In the genomic region with DNA sequence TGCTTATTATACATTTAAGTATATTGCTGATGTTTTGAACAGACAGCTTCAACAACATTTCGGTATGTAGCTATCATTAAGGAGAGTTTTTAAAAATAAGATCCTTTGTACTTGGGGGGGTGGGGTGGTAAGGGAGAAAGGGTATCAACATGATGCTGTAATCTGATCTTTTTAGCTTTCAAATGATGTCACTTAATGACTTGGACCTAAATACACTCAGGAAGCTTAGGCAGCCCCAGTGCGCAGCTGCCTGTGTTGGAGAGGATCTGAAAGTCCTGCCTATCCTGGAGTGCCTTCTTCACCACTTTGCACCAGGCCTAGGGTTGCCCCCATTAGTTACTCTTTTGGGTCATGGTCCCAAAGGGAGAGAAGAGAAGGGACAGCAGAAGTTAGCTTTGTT, we compare ENCODE assay signal across 16 cellular contexts. TPM values are rescaled to one million over a fixed set of nuclear protein-coding genes. Genes with fewer than 3 reads are reported as not detected.
DNase-seq lines count a peak whose midpoint lies in the region; ATAC-seq and TF ChIP-seq lines count a peak whose summit lies in the region.
"Had no signal": no experiment of that assay in that cellular context is flagged by ENCODE, and none has a peak within 500 bp of the region (broad histone marks: within the 10 kb centered on the region; RNA-seq: fewer than 3 reads in every experiment).

No MANE protein-coding gene starts in this region.

- no peak overlapping the region for H3K27ac ChIP-seq in upper lobe of right lung
- H3K27ac ChIP-seq in testis, result no peak overlapping the region
- H3K27ac ChIP-seq: SK-N-MC had no signal

- H3K27me3 ChIP-seq in upper lobe of right lung (no peaks in the 10 kb centered on the region), testis (no peaks in the 10 kb centered on the region)
- H3K27me3 ChIP-seq: MG63 had no signal

- TF ChIP-seq POLR2A in testis (IDR thresholded peaks at IDR 0.05), result no peak

- peak; percentile 28 for ATAC-seq in upper lobe of right lung
- ATAC-seq: activated T-helper 17 cell treated with anti-CD3 and anti-CD28 coated beads, Interleukin-2, amount 50 U/mL, for 72 hours had no signal

- no peaks in the 10 kb centered on the region for H3K9me3 ChIP-seq in upper lobe of right lung
- no peaks in the 10 kb centered on the region for H3K9me3 ChIP-seq in testis
- H3K9me3 ChIP-seq: MG63 had no signal

- intact Hi-C loops in upper lobe of right lung (cut with DNase I), result no loop called here
- intact Hi-C loops in testis (cut with DNase I; ENCODE audit: low total_unique reads), result no loop called here

- DNase-seq in SIG-M5 treated with dmso at 0.1 percent for 504 hours (lab: John Stamatoyannopoulos, UW; ENCODE audit: unreplicated experiment) (peak; percentile 3), SIG-M5 (lab: John Stamatoyannopoulos, UW) (no peak), NCI-H1436 treated with DMSO at 0.1 percent for 48 hours (lab: John Stamatoyannopoulos, UW) (peak; percentile 78), NCI-H774 (lab: John Stamatoyannopoulos, UW) (peak; percentile 49), upper lobe of right lung (no peak), GM19240 (ENCODE audit: insufficient read length, low spot score) (no peak), testis (no peak), anterior cingulate cortex (lab: John Stamatoyannopoulos, UW) (no peak)
- DNase-seq: activated CD4-positive, alpha-beta memory T cell treated with anti-CD3 and anti-CD28 coated beads, Interleukin-2, amount 10 ng/mL, durations not matched to agents 7 days and 5 days; central memory CD4-positive, alpha-beta T cell; foreskin fibroblast; MG63; retina had no signal

- no peak for TF ChIP-seq CTCF in upper lobe of right lung (IDR thresholded peaks at IDR 0.05)
- no peak for TF ChIP-seq CTCF in testis (IDR thresholded peaks at IDR 0.05)

- 87 to 91% methylated on average over 2 of the region's 2 CpGs for WGBS in testis, 2 donors

- H3K36me3 ChIP-seq in upper lobe of right lung (no peaks in the 10 kb centered on the region), testis (ENCODE audit: low read depth, missing control alignments) (no peaks in the 10 kb centered on the region)
- H3K36me3 ChIP-seq: MG63 had no signal

- H3K4me1 ChIP-seq in upper lobe of right lung (peaks cover 10% of the 10 kb centered on the region), testis (no peaks in the 10 kb centered on the region)

- no peak overlapping the region for H3K4me3 ChIP-seq in upper lobe of right lung
- H3K4me3 ChIP-seq in testis, result no peak overlapping the region
- H3K4me3 ChIP-seq: lung, MG63, SK-N-MC had no signal

RNA-seq across cellular contexts. Expression of a gene that starts 57.1 kb away (rescaled TPM):
- total RNA-seq in upper lobe of right lung, result 62.5 TPM
- 10 to 100 TPM; 38.5 to 43.1 TPM for total RNA-seq in testis
- 23.2 TPM for polyA plus RNA-seq in testis (ENCODE audit: insufficient read depth, low read depth, low replicate concordance)

Comparison
In these comparisons a context has a peak if more than half of its experiments do, and no peak if none do; other contexts are left out.
1. DNase-seq: peak in SIG-M5 treated with dmso at 0.1 percent for 504 hours (single experiment), NCI-H1436 treated with DMSO at 0.1 percent for 48 hours (single experiment) and NCI-H774 (single experiment); none in SIG-M5 (single experiment), upper lobe of right lung (single experiment), GM19240 (single experiment), testis (single experiment) and anterior cingulate cortex (0 of 58).